Comparison of ENCODE assay signal across 8 cellular contexts in the genomic region with DNA sequence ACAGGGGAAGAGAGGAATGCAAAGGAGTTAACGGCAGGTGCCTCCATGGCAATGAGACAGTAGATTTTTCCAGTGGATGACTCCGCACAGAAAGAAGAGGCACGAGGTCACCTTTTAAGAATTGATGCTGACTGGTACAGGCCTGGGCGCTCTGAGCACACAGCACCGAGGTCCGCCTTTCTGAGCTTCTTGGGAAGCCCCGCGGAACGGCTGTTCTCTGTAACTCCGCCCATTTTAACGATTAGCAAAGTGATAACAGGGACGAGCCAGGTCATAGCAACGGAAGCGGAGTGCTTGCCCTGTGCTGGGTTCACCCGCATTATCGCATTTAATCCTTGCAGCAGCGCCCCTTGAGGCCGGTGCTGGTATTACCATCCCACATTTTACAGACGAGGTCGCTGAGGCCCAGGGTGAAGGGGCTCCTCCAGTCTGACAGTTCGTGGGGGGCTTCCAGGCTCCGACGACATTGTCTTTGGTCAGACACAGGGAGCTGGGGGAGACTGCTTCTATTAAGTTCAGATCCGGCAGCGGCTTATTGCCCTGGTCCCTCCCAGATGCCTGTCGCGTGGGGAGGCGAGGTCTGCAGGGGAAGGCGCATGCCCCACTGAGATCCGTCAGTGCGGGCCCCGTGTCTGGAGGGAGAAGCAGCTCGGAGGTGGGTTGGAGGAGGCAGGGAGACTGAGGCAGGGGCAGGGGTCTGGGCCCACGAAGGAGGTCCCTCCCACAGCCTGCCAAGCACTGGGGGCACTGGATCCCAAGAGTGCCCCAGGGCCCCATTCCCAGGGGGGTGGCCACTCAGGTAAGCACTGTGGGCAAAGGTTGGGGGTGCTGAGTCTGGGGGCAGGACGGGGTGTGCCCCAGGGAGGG. TPM values are rescaled to one million over a fixed set of nuclear protein-coding genes. Genes with fewer than 3 reads are reported as not detected.
DNase-seq lines count a peak whose midpoint lies in the region; ATAC-seq, FAIRE-seq and TF ChIP-seq lines count a peak whose summit lies in the region.

No MANE protein-coding gene starts in this region.

- DNase-seq in activated gamma-delta T cell treated with Interleukin-2 at 50 U/mL for 16 hours (peak; percentile 82), activated gamma-delta T cell (lab: John Stamatoyannopoulos, UW) (no peak), NCI-H1048 (lab: John Stamatoyannopoulos, UW) (peak; percentile 35), T-helper 22 cell (ENCODE audit: low read depth) (peak; percentile 76), astrocyte (ENCODE audit: low read depth) (no peak), iPS DF 19.7 (ENCODE audit: low read depth, low spot score) (peak; percentile 54)

- H3K36me3 ChIP-seq in astrocyte (ENCODE audit: insufficient read depth, low read length) (no peaks in the 10 kb centered on the region), skeletal muscle satellite cell (ENCODE audit: insufficient read depth, low read length) (no peaks in the 10 kb centered on the region)

- no peaks in the 10 kb centered on the region for H3K9me3 ChIP-seq in astrocyte (ENCODE audit: insufficient read depth, low read depth, low read length)
- no peaks in the 10 kb centered on the region for H3K9me3 ChIP-seq in skeletal muscle satellite cell (replicated peaks; ENCODE audit: low read length)

- H3K4me1 Mint-ChIP-seq in astrocyte (ENCODE audit: low read depth, unreplicated experiment) = peaks cover 9% of the 10 kb centered on the region

- H3K4me3 ChIP-seq in astrocyte (ENCODE audit: insufficient read depth, low read depth, low read length) (no peak overlapping the region), skeletal muscle satellite cell (ENCODE audit: low read length) (no peak overlapping the region)

- TF ChIP-seq CTCF in astrocyte (IDR thresholded peaks at IDR 0.05; ENCODE audit: insufficient read depth, low read depth, low read length) = peak; percentile 87

- FAIRE-seq in astrocyte (lab: Jason Lieb, UNC) = no peak

- H3K9me3 Mint-ChIP-seq in astrocyte (ENCODE audit: unreplicated experiment) = peaks cover 2% of the 10 kb centered on the region

- H3K27me3 Mint-ChIP-seq in astrocyte (ENCODE audit: low read depth, unreplicated experiment) = peaks cover 4% of the 10 kb centered on the region

- H3K9ac ChIP-seq in astrocyte (ENCODE audit: low read length) (no peak overlapping the region), skeletal muscle satellite cell (ENCODE audit: low read depth, low read length) (no peak overlapping the region)

- no peak overlapping the region for H3K4me3 Mint-ChIP-seq in astrocyte (ENCODE audit: unreplicated experiment)

- H4K20me1 ChIP-seq in astrocyte (ENCODE audit: insufficient read depth, low read length) = no peaks in the 10 kb centered on the region

- no peaks in the 10 kb centered on the region for H3K36me3 Mint-ChIP-seq in astrocyte (ENCODE audit: low read depth, unreplicated experiment)

- H3K27ac ChIP-seq in astrocyte (ENCODE audit: low read depth, low read length) = no peak overlapping the region

- peak overlapping the region; percentile 62 for H3K27ac Mint-ChIP-seq in astrocyte (ENCODE audit: unreplicated experiment)

- H3K4me2 ChIP-seq in astrocyte (ENCODE audit: low read length) (peak overlapping the region; percentile 56), skeletal muscle satellite cell (ENCODE audit: low read length) (peak overlapping the region; percentile 76)

- ATAC-seq in GM21526 (IDR thresholded peaks at IDR 0.05; ENCODE audit: low FRiP score, unreplicated experiment) = no peak

- H3K27me3 ChIP-seq in astrocyte (ENCODE audit: insufficient read depth, low read length) = no peaks in the 10 kb centered on the region
- H3K27me3 ChIP-seq in skeletal muscle satellite cell (ENCODE audit: control insufficient read depth, insufficient read depth, low read length) = no peaks in the 10 kb centered on the region

- peak overlapping the region; percentile 13 for H2AFZ ChIP-seq in astrocyte (ENCODE audit: low read depth, low read length)

- H3K79me2 ChIP-seq in astrocyte (ENCODE audit: insufficient read depth, low read length) = no peaks in the 10 kb centered on the region

- no peaks in the 10 kb centered on the region for H3K4me1 ChIP-seq in astrocyte (ENCODE audit: insufficient read depth, low read length)
- peaks cover 10% of the 10 kb centered on the region for H3K4me1 ChIP-seq in skeletal muscle satellite cell (ENCODE audit: control insufficient read depth, insufficient read depth, low read length)

RNA-seq across cellular contexts. Expression of a gene that starts 22.3 kb away (rescaled TPM):
- total RNA-seq in astrocyte = 1.6 and 3.2 TPM in 2 replicates
- under 0.01 TPM in 2 replicates for total RNA-seq in skeletal muscle satellite cell (2012; rRNA removed)

Comparison
In these comparisons a context has a peak if more than half of its experiments do, and no peak if none do; other contexts are left out.
1. DNase-seq: peak in activated gamma-delta T cell treated with Interleukin-2 at 50 U/mL for 16 hours (single experiment), NCI-H1048 (single experiment), T-helper 22 cell (single experiment) and iPS DF 19.7 (single experiment); none in activated gamma-delta T cell (single experiment) and astrocyte (single experiment).